In genomic region chr1:19065526-19066247, GRCh38 we compare ENCODE assay signal across 21 cellular contexts.
DNase-seq lines count a peak whose midpoint lies in the region; ATAC-seq and TF ChIP-seq lines count a peak whose summit lies in the region.
"Had no signal": no experiment of that assay in that cellular context is flagged by ENCODE, and none has a peak within 500 bp of the region (broad histone marks: within the 10 kb centered on the region; RNA-seq: fewer than 3 reads in every experiment).

No MANE protein-coding gene starts in this region.

- no peaks in the 10 kb centered on the region for H3K9me3 ChIP-seq in breast epithelium
- no peaks in the 10 kb centered on the region for H3K9me3 ChIP-seq in mucosa of stomach (ENCODE audit: control insufficient read depth, low read length)
- H3K9me3 ChIP-seq: gastrocnemius medialis, right atrium auricular region, thoracic aorta had no signal

- H3K4me1 ChIP-seq in breast epithelium (peaks cover 3 to 10% of the 10 kb centered on the region in 2 donors), mucosa of stomach (ENCODE audit: control insufficient read depth, insufficient read depth, low read length) (peaks cover 29% of the 10 kb centered on the region)
- H3K4me1 ChIP-seq: gastrocnemius medialis had no signal

- intact Hi-C loops in breast epithelium (cut with DNase I; ENCODE audit: low total_unique reads) = no loop called here

- peak overlapping the region; percentile 66 to 86 for H3K27ac ChIP-seq in breast epithelium
- H3K27ac ChIP-seq: cardiac muscle cell, epithelial cell of prostate, gastrocnemius medialis, right atrium auricular region, thoracic aorta had no signal

- DNase-seq in COR-L47 (lab: John Stamatoyannopoulos, UW) = peak; percentile 28
- DNase-seq in NCI-H2196 (lab: John Stamatoyannopoulos, UW; ENCODE audit: unreplicated experiment) = peak; percentile 67
- DNase-seq in breast epithelium (ENCODE audit: low spot score in 2 of 2) = no peak
- no peak for DNase-seq in activated effector memory CD4-positive, alpha-beta T cell treated with anti-CD3 and anti-CD28 coated beads, Interleukin-2, amount 50 U/mL, for 16 hours
- no peak for DNase-seq in GF-D8 (lab: John Stamatoyannopoulos, UW)
- DNase-seq: activated CD4-positive, alpha-beta T cell treated with anti-CD3 and anti-CD28 coated beads for 48 hours; CD4-positive, alpha-beta memory T cell; dorsolateral prefrontal cortex; gastrocnemius medialis; Karpas-422; NCI-H1105 treated with DMSO at 0.1 percent for 48 hours; NCI-H2171 treated with DMSO at 0.1 percent for 48 hours; stimulated activated CD4-positive, alpha-beta T cell treated with anti-CD3 and anti-CD28 coated beads, Interleukin-15, amount 100 ng/mL, for 24 hours; SW 1271 had no signal

- H3K9ac ChIP-seq in mucosa of stomach (ENCODE audit: low read length) = peak overlapping the region; percentile 31

- H3K36me3 ChIP-seq in breast epithelium (no peaks in the 10 kb centered on the region), mucosa of stomach (ENCODE audit: control insufficient read depth, insufficient read depth, low read length) (no peaks in the 10 kb centered on the region)
- H3K36me3 ChIP-seq: cardiac muscle cell, gastrocnemius medialis, right atrium auricular region, thoracic aorta had no signal

- no peak for TF ChIP-seq CTCF in breast epithelium (IDR thresholded peaks at IDR 0.05)

- TF ChIP-seq POLR2A in breast epithelium (IDR thresholded peaks at IDR 0.05) = no peak

- H3K4me3 ChIP-seq in breast epithelium = no peak overlapping the region
- no peak overlapping the region for H3K4me3 ChIP-seq in mucosa of stomach (ENCODE audit: low read length)
- H3K4me3 ChIP-seq: cardiac muscle cell, gastrocnemius medialis, right atrium auricular region, thoracic aorta had no signal

- no peaks in the 10 kb centered on the region for H3K27me3 ChIP-seq in breast epithelium
- peaks cover 19% of the 10 kb centered on the region for H3K27me3 ChIP-seq in mucosa of stomach (ENCODE audit: control insufficient read depth, insufficient read depth, low read length)
- H3K27me3 ChIP-seq: cardiac muscle cell, dorsolateral prefrontal cortex, gastrocnemius medialis, right atrium auricular region had no signal

- no peak for ATAC-seq in HG03378 (IDR thresholded peaks at IDR 0.05; ENCODE audit: unreplicated experiment)
- no peak for ATAC-seq in HG03039 (IDR thresholded peaks at IDR 0.05; ENCODE audit: unreplicated experiment)
- ATAC-seq: gastrocnemius medialis had no signal

Comparison
In these comparisons a context has a peak if more than half of its experiments do, and no peak if none do; other contexts are left out.
1. DNase-seq: peak in COR-L47 (single experiment) and NCI-H2196 (single experiment); none in breast epithelium (0 of 2), activated effector memory CD4-positive, alpha-beta T cell treated with anti-CD3 and anti-CD28 coated beads, Interleukin-2, amount 50 U/mL, for 16 hours (single experiment) and GF-D8 (single experiment).